In genomic region chr18:6798896-6799295, GRCh38 we compare ENCODE assay signal across 2 cellular contexts.
A peak's percentile ranks its signal among the peaks of the same experiment; 100 is the strongest.
TF ChIP-seq lines count a peak whose summit lies in the region.

No MANE protein-coding gene starts in this region.

TF ChIP-seq in SK-N-SH treated with all-trans-retinoic acid at 6 μM for 48 hours, 23 proteins besides CTCF, POLR2A, EP300 and RAD21:
- TF ChIP-seq TSHZ2 (CRISPR knock-in tag; IDR thresholded peaks at IDR 0.05) (no peak), ZNF565 (CRISPR knock-in tag; conservative IDR thresholded peaks at IDR 0.05; ENCODE audit: low read depth) (no peak), TOX (CRISPR knock-in tag; IDR thresholded peaks at IDR 0.05; ENCODE audit: borderline replicate concordance) (no peak), OSR1 (CRISPR knock-in tag; IDR thresholded peaks at IDR 0.05) (no peak), SNAI2 (CRISPR knock-in tag; IDR thresholded peaks at IDR 0.05) (no peak), CSRNP3 (CRISPR knock-in tag; IDR thresholded peaks at IDR 0.05) (no peak), ISL1 (CRISPR knock-in tag; IDR thresholded peaks at IDR 0.05) (peak; percentile 63), CSDC2 (CRISPR knock-in tag; IDR thresholded peaks at IDR 0.05) (no peak)

TF ChIP-seq in SK-N-SH, 30 proteins besides CTCF, POLR2A, EP300 and RAD21 (continued from another document):
- TF ChIP-seq ZBTB33 (IDR thresholded peaks at IDR 0.05; ENCODE audit: borderline replicate concordance, low read depth) (no peak), TAF1 (IDR thresholded peaks at IDR 0.05; ENCODE audit: borderline replicate concordance, low read depth, low read length) (no peak), USF1 (IDR thresholded peaks at IDR 0.05; ENCODE audit: borderline replicate concordance, low read depth) (no peak), JUND (IDR thresholded peaks at IDR 0.05) (no peak), TCF12 (IDR thresholded peaks at IDR 0.05) (no peak), REST (IDR thresholded peaks at IDR 0.05; ENCODE audit: low read depth, low read length) (no peak), RFX5 (IDR thresholded peaks at IDR 0.05; ENCODE audit: low read length) (no peak), MXI1 (IDR thresholded peaks at IDR 0.05; ENCODE audit: low read depth, low read length) (no peak), TEAD4 (IDR thresholded peaks at IDR 0.05; ENCODE audit: borderline replicate concordance, insufficient read depth) (no peak), CHD2 (IDR thresholded peaks at IDR 0.05; ENCODE audit: low read length, partially characterized antibody) (no peak), MEF2A (IDR thresholded peaks at IDR 0.05; ENCODE audit: borderline replicate concordance, low read depth) (no peak), GATA2 (CRISPR knock-in tag; IDR thresholded peaks at IDR 0.05) (no peak), SMC3 (IDR thresholded peaks at IDR 0.05; ENCODE audit: low read depth, low read length) (no peak), POLR2AphosphoS5 (IDR thresholded peaks at IDR 0.05; ENCODE audit: low read depth, low read length) (no peak), NFIC (IDR thresholded peaks at IDR 0.05; ENCODE audit: borderline replicate concordance) (no peak), FOSL2 (IDR thresholded peaks at IDR 0.05; ENCODE audit: borderline replicate concordance, low read depth) (no peak), GABPA (IDR thresholded peaks at IDR 0.05; ENCODE audit: low read depth) (no peak), EZH2phosphoT487 (IDR thresholded peaks at IDR 0.05; ENCODE audit: borderline replicate concordance, low read depth) (no peak), FOXM1 (IDR thresholded peaks at IDR 0.05; ENCODE audit: low read depth) (no peak)
